In genomic region chr3:44729384-44729910, GRCh38 we compare ENCODE assay signal across 1 cellular context.
TF ChIP-seq lines count a peak whose summit lies in the region.

Gene ZNF501, plus strand, starts transcription at chr3:44729635. Its CDS starts 4,787 bp downstream, at chr3:44734422.

TF ChIP-seq in HepG2, 621 proteins besides CTCF, POLR2A, EP300 and RAD21 (continued from another document):
- no peak for TF ChIP-seq ZBTB3 (CRISPR knock-in tag; IDR thresholded peaks at IDR 0.05; ENCODE audit: borderline replicate concordance, low read depth)
- TF ChIP-seq ZNF839 (CRISPR knock-in tag; IDR thresholded peaks at IDR 0.05; ENCODE audit: borderline replicate concordance), result no peak
- no peak; the same call in 1 of the 2 replicates for TF ChIP-seq E2F5 (CRISPR knock-in tag; conservative IDR thresholded peaks at IDR 0.05)
- TF ChIP-seq KDM3A (CRISPR knock-in tag; IDR thresholded peaks at IDR 0.05; ENCODE audit: low read depth), result peak; percentile 76
- TF ChIP-seq ZNF597 (CRISPR knock-in tag; IDR thresholded peaks at IDR 0.05), result no peak
- TF ChIP-seq, protein P1, sequence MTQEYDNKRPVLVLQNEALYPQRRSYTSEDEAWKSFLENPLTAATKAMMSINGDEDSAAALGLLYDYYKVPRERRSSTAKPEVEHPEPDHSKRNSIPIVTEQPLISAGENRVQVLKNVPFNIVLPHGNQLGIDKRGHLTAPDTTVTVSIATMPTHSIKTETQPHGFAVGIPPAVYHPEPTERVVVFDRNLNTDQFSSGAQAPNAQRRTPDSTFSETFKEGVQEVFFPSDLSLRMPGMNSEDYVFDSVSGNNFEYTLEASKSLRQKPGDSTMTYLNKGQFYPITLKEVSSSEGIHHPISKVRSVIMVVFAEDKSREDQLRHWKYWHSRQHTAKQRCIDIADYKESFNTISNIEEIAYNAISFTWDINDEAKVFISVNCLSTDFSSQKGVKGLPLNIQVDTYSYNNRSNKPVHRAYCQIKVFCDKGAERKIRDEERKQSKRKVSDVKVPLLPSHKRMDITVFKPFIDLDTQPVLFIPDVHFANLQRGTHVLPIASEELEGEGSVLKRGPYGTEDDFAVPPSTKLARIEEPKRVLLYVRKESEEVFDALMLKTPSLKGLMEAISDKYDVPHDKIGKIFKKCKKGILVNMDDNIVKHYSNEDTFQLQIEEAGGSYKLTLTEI (CRISPR knock-in tag; conservative IDR thresholded peaks at IDR 0.05), result no peak
- peak; percentile 95 for TF ChIP-seq ARID4A (CRISPR knock-in tag; IDR thresholded peaks at IDR 0.05; ENCODE audit: borderline replicate concordance)
- TF ChIP-seq ZNF782 (CRISPR knock-in tag; IDR thresholded peaks at IDR 0.05; ENCODE audit: borderline replicate concordance), result peak; percentile 65; the same call in 1 of the 2 replicates
- TF ChIP-seq ZNF572 (CRISPR knock-in tag; IDR thresholded peaks at IDR 0.05), result peak; percentile 61; the same call in 1 of the 2 replicates
- no peak for TF ChIP-seq ZNF780A (CRISPR knock-in tag; IDR thresholded peaks at IDR 0.05)
- TF ChIP-seq PRDM15 (CRISPR knock-in tag; IDR thresholded peaks at IDR 0.05), result 0 out of 2 replicates have a peak, but pooled peaks have one; percentile 21
- TF ChIP-seq ZNF10 (CRISPR knock-in tag; IDR thresholded peaks at IDR 0.05; ENCODE audit: borderline replicate concordance, low read depth), result no peak
- TF ChIP-seq FOSL1 (CRISPR knock-in tag; IDR thresholded peaks at IDR 0.05; ENCODE audit: borderline replicate concordance), result no peak
- TF ChIP-seq, protein P2, sequence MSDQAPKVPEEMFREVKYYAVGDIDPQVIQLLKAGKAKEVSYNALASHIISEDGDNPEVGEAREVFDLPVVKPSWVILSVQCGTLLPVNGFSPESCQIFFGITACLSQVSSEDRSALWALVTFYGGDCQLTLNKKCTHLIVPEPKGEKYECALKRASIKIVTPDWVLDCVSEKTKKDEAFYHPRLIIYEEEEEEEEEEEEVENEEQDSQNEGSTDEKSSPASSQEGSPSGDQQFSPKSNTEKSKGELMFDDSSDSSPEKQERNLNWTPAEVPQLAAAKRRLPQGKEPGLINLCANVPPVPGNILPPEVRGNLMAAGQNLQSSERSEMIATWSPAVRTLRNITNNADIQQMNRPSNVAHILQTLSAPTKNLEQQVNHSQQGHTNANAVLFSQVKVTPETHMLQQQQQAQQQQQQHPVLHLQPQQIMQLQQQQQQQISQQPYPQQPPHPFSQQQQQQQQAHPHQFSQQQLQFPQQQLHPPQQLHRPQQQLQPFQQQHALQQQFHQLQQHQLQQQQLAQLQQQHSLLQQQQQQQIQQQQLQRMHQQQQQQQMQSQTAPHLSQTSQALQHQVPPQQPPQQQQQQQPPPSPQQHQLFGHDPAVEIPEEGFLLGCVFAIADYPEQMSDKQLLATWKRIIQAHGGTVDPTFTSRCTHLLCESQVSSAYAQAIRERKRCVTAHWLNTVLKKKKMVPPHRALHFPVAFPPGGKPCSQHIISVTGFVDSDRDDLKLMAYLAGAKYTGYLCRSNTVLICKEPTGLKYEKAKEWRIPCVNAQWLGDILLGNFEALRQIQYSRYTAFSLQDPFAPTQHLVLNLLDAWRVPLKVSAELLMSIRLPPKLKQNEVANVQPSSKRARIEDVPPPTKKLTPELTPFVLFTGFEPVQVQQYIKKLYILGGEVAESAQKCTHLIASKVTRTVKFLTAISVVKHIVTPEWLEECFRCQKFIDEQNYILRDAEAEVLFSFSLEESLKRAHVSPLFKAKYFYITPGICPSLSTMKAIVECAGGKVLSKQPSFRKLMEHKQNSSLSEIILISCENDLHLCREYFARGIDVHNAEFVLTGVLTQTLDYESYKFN (CRISPR knock-in tag; conservative IDR thresholded peaks at IDR 0.05), result peak; percentile 28; the same call in 1 of the 2 replicates
- TF ChIP-seq MIXL1 (CRISPR knock-in tag; IDR thresholded peaks at IDR 0.05), result peak; percentile 94; the same call in 1 of the 2 replicates
- peak; percentile 63; the same call in 1 of the 2 replicates for TF ChIP-seq HBP1 (CRISPR knock-in tag; IDR thresholded peaks at IDR 0.05; ENCODE audit: low read depth)
- TF ChIP-seq, protein P3, sequence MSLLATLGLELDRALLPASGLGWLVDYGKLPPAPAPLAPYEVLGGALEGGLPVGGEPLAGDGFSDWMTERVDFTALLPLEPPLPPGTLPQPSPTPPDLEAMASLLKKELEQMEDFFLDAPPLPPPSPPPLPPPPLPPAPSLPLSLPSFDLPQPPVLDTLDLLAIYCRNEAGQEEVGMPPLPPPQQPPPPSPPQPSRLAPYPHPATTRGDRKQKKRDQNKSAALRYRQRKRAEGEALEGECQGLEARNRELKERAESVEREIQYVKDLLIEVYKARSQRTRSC (CRISPR knock-in tag; IDR thresholded peaks at IDR 0.05; ENCODE audit: low read depth), result no peak; the same call in 1 of the 2 replicates
- peak; percentile 89; the same call in 1 of the 2 replicates for TF ChIP-seq CREB3 (CRISPR knock-in tag; IDR thresholded peaks at IDR 0.05)
- TF ChIP-seq BCL6 (CRISPR knock-in tag; IDR thresholded peaks at IDR 0.05), result peak; percentile 71
- no peak for TF ChIP-seq ZFYVE20 (CRISPR knock-in tag; IDR thresholded peaks at IDR 0.05; ENCODE audit: borderline replicate concordance, low read depth)
- TF ChIP-seq BRCA1 (CRISPR knock-in tag; IDR thresholded peaks at IDR 0.05), result peak; percentile 89
- no peak for TF ChIP-seq SMARCC2 (IDR thresholded peaks at IDR 0.05)
- TF ChIP-seq ARNT2 (CRISPR knock-in tag; IDR thresholded peaks at IDR 0.05; ENCODE audit: low read depth), result peak; percentile 61; the same call in 1 of the 2 replicates
- TF ChIP-seq ZSCAN30 (CRISPR knock-in tag; IDR thresholded peaks at IDR 0.05), result peak; percentile 55; the same call in 1 of the 2 replicates
- no peak for TF ChIP-seq HOXA9 (CRISPR knock-in tag; IDR thresholded peaks at IDR 0.05; ENCODE audit: borderline replicate concordance)
- TF ChIP-seq RORA (CRISPR knock-in tag; IDR thresholded peaks at IDR 0.05), result no peak
- TF ChIP-seq KLF11 (CRISPR knock-in tag; IDR thresholded peaks at IDR 0.05), result no peak
- no peak for TF ChIP-seq TEAD2 (CRISPR knock-in tag; IDR thresholded peaks at IDR 0.05)
- TF ChIP-seq NR2F6 (IDR thresholded peaks at IDR 0.05), result no peak
- TF ChIP-seq NR2F6 (CRISPR knock-in tag; IDR thresholded peaks at IDR 0.05), result peak; percentile 44
- peak; percentile 97 for TF ChIP-seq GATAD1 (CRISPR knock-in tag; IDR thresholded peaks at IDR 0.05)
- 0 out of 2 replicates have a peak, but pooled peaks have one; percentile 61 for TF ChIP-seq ZFP1 (CRISPR knock-in tag; IDR thresholded peaks at IDR 0.05)
- peak; percentile 17; the same call in 1 of the 2 replicates for TF ChIP-seq NKX3-1 (CRISPR knock-in tag; IDR thresholded peaks at IDR 0.05)
- TF ChIP-seq ZNF790 (CRISPR knock-in tag; IDR thresholded peaks at IDR 0.05; ENCODE audit: borderline replicate concordance), result no peak
- TF ChIP-seq ZNF235 (CRISPR knock-in tag; IDR thresholded peaks at IDR 0.05; ENCODE audit: borderline replicate concordance), result no peak
- peak; percentile 94 for TF ChIP-seq SPEN (CRISPR knock-in tag; IDR thresholded peaks at IDR 0.05; ENCODE audit: low read depth)
- TF ChIP-seq AGO2 (optimal IDR thresholded peaks at IDR 0.05; ENCODE audit: low read depth, low read length), result peak; percentile 26
- TF ChIP-seq IKZF1 (IDR thresholded peaks at IDR 0.05), result no peak
- TF ChIP-seq ZNF616 (CRISPR knock-in tag; IDR thresholded peaks at IDR 0.05; ENCODE audit: low read depth), result no peak
- TF ChIP-seq ATM (IDR thresholded peaks at IDR 0.05; ENCODE audit: borderline replicate concordance), result no peak
